ENCODE assay signal across 9 cellular contexts in the genomic region with DNA sequence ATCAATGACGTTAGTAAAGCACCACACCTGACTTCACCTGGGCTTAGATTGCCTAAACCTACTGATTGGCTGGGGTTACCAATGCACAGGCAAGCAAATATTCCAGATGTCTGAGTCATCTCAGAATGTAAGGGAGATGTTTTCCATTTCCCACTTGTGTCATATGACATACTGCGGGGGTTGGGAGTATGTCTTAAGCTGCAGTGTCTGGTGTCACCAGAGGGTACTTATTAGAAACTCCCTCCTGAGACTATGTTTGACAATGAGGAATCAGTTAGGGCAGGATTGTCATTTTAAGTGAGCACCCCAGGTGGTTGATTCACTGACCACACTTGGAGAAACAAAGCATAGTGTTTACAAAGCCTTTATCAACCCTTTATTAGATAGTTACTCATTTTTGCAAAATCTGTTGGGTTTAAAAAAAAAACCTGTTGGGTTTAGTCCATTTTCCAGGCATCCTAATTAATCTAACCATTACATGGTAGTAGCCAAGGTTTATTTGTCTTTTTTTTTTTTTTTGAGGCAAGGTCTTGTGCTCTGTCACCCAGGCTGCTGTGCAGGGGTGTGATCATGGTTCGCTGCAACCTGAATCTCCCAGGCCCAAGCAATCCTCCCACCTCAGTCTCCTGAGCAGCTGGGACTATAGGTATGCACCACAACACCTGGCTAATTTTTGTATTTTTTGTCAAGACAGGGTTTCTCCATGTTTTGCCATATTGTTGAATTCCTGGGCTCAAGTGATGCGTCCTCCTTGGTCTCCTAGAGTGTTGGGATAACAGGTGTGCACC.
A peak's percentile ranks its signal among the peaks of the same experiment; 100 is the strongest.
DNase-seq lines count a peak whose midpoint lies in the region; ATAC-seq and TF ChIP-seq lines count a peak whose summit lies in the region.
"Had no signal": no experiment of that assay in that cellular context is flagged by ENCODE, and none has a peak within 500 bp of the region (broad histone marks: within the 10 kb centered on the region; RNA-seq: fewer than 3 reads in every experiment).

No MANE protein-coding gene starts in this region.

- no peak overlapping the region for H3K4me3 ChIP-seq in hepatocyte
- H3K4me3 ChIP-seq in upper lobe of left lung = no peak overlapping the region

- ATAC-seq in HG03457 (IDR thresholded peaks at IDR 0.05; ENCODE audit: unreplicated experiment) (no peak), HG02678 (IDR thresholded peaks at IDR 0.05; ENCODE audit: unreplicated experiment) (no peak), upper lobe of left lung (ENCODE audit: low FRiP score in 2 of 2) (no peak)

- TF ChIP-seq EP300 in upper lobe of left lung (IDR thresholded peaks at IDR 0.05) = no peak

- CTCF ChIA-PET in RWPE1 (lab: Yijun Ruan, JAX) = no interaction called here

- H4K20me1 ChIP-seq in hepatocyte (ENCODE audit: insufficient read depth, poor library complexity, severe bottlenecking) = no peaks in the 10 kb centered on the region

- TF ChIP-seq CTCF in RWPE1 (conservative IDR thresholded peaks at IDR 0.05; ENCODE audit: low read depth) (no peak), hepatocyte (IDR thresholded peaks at IDR 0.05; ENCODE audit: poor library complexity) (no peak), upper lobe of left lung (IDR thresholded peaks at IDR 0.05) (no peak)

- H3K4me1 ChIP-seq in hepatocyte (ENCODE audit: insufficient read depth) = peaks cover 22% of the 10 kb centered on the region
- H3K4me1 ChIP-seq in upper lobe of left lung = peaks cover 0 to 24% (median 7%) of the 10 kb centered on the region in 4 donors

- no peaks in the 10 kb centered on the region for H3K36me3 ChIP-seq in hepatocyte (replicated peaks; ENCODE audit: insufficient read depth, low read depth)
- no peaks in the 10 kb centered on the region for H3K36me3 ChIP-seq in upper lobe of left lung

- H3K27ac ChIP-seq in RWPE1 (peak overlapping the region; percentile 64), hepatocyte (peak overlapping the region; percentile 86), upper lobe of left lung (no peak overlapping the region)

- H3K9me2 ChIP-seq in hepatocyte (replicated peaks; ENCODE audit: insufficient read depth) = no peaks in the 10 kb centered on the region

- H3K27me3 ChIP-seq in hepatocyte (no peaks in the 10 kb centered on the region), upper lobe of left lung (no peaks in the 10 kb centered on the region)

- WGBS in hepatocyte (ENCODE audit: low lambda C conversion rate, missing lambda C conversion rate) = 72% methylated on average over 4 of the region's 4 CpGs
- 90 to 91% methylated on average over 4 of the region's 4 CpGs for WGBS in upper lobe of left lung, 2 donors

- POLR2A ChIA-PET in RWPE1 (lab: Yijun Ruan, JAX; ENCODE audit: low non-redundant PET) = no interaction called here

- peaks cover 63% of the 10 kb centered on the region for H3K79me2 ChIP-seq in hepatocyte

- H2AFZ ChIP-seq in hepatocyte = no peak overlapping the region

- H3K4me2 ChIP-seq in hepatocyte = no peak overlapping the region

- H3K9me3 ChIP-seq in hepatocyte (ENCODE audit: low read depth) = no peaks in the 10 kb centered on the region
- H3K9me3 ChIP-seq in upper lobe of left lung = no peaks in the 10 kb centered on the region

- TF ChIP-seq POLR2A in upper lobe of left lung (IDR thresholded peaks at IDR 0.05) = no peak

- peak; percentile 43 for DNase-seq in CD1c-positive myeloid dendritic cell (ENCODE audit: extremely low spot score)
- peak; percentile 88 for DNase-seq in HT-29 (ENCODE audit: low spot score)
- DNase-seq in RWPE1 (ENCODE audit: low spot score) = peak; percentile 89
- DNase-seq in hepatocyte (ENCODE audit: low spot score) = peak; percentile 76
- no peak for DNase-seq in UCSD-AML1 (lab: John Stamatoyannopoulos, UW; ENCODE audit: unreplicated experiment)
- DNase-seq in upper lobe of left lung = no peak
- DNase-seq: foreskin melanocyte had no signal

Comparison
In these comparisons a context has a peak if more than half of its experiments do, and no peak if none do; other contexts are left out.
1. DNase-seq: peak in CD1c-positive myeloid dendritic cell (single experiment), HT-29 (single experiment), RWPE1 (single experiment) and hepatocyte (single experiment); none in UCSD-AML1 (single experiment) and upper lobe of left lung (0 of 2).
2. H3K27ac ChIP-seq: peak in RWPE1 (single experiment) and hepatocyte (single experiment); none in upper lobe of left lung (0 of 4).